Comparison of ENCODE assay signal across 16 cellular contexts in the genomic region with DNA sequence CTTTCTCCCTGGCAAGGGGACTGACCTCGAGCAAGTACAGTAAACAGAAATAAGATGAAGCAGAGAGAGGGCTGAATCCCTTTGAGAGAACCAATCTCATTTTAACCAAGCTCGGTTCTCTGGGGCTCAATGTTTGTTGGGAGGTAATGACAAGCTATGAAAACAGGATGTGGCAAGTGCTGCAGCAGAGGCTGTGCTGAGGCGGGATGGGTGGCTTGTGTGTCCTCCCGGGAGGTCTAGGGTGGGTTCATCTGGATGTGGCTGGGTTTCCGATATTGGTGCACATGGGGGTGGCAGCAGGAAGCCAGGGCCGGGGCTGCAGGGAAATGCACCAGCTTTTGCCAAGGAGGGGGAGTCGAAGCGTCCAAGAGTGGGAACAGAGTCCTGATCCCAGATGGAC.
DNase-seq lines count a peak whose midpoint lies in the region; ATAC-seq and TF ChIP-seq lines count a peak whose summit lies in the region.
"Had no signal": no experiment of that assay in that cellular context is flagged by ENCODE, and none has a peak within 500 bp of the region (broad histone marks: within the 10 kb centered on the region; RNA-seq: fewer than 3 reads in every experiment).

No MANE protein-coding gene starts in this region.

- H3K9me3 ChIP-seq in Loucy (ENCODE audit: insufficient read depth, low read depth, low read length) (no peaks in the 10 kb centered on the region), A673 (ENCODE audit: low read depth, low read length, poor library complexity, severe bottlenecking) (no peaks in the 10 kb centered on the region)
- H3K9me3 ChIP-seq in effector memory CD4-positive, alpha-beta T cell (ENCODE audit: control insufficient read depth, low read length): no peaks in the 10 kb centered on the region
- H3K9me3 ChIP-seq: ascending aorta, HAP-1, psoas muscle had no signal

- TF ChIP-seq CTCF in Loucy (conservative IDR thresholded peaks at IDR 0.05; ENCODE audit: low read length): no peak
- no peak for TF ChIP-seq CTCF in activated CD8-positive, alpha-beta T cell treated with anti-CD3 and anti-CD28 coated beads for 36 hours (IDR thresholded peaks at IDR 0.05)
- TF ChIP-seq CTCF in A673 (conservative IDR thresholded peaks at IDR 0.05; ENCODE audit: low read depth, low read length): no peak

- peak; percentile 74 for DNase-seq in activated CD8-positive, alpha-beta T cell treated with anti-CD3 and anti-CD28 coated beads for 36 hours
- peak; percentile 4 to 10 (median 6) for DNase-seq in effector memory CD4-positive, alpha-beta T cell
- peak in 1 of 2 donors; percentile 68 for DNase-seq in stimulated activated effector memory CD8-positive, alpha-beta T cell treated with anti-CD3 and anti-CD28 coated beads, Interleukin-12 subunit alpha, Interleukin-12 subunit beta, amount 100 ng/mL, for 72 hours (ENCODE audit: low spot score in 2 of 2)
- DNase-seq in A172 (ENCODE audit: low spot score) (no peak), NCI-H69 (lab: John Stamatoyannopoulos, UW) (no peak), A673 (ENCODE audit: low spot score) (no peak), Right ventricle myocardium inferior (ENCODE audit: missing footprints) (no peak)
- DNase-seq: hippocampal formation, NCI-H2171 treated with DMSO at 0.1 percent for 48 hours, psoas muscle, WERI-Rb-1 had no signal

- peak overlapping the region; percentile 59 for H3K4me3 ChIP-seq in Loucy (ENCODE audit: low read length, poor library complexity, severe bottlenecking)
- H3K4me3 ChIP-seq in effector memory CD4-positive, alpha-beta T cell (ENCODE audit: insufficient read depth, low read depth, low read length, poor library complexity, severe bottlenecking): peak overlapping the region; percentile 3
- H3K4me3 ChIP-seq in A673 (ENCODE audit: low read depth, low read length, poor library complexity, severe bottlenecking): no peak overlapping the region
- H3K4me3 ChIP-seq: ascending aorta, GM12878, HAP-1, psoas muscle had no signal

- H3K27ac ChIP-seq in effector memory CD4-positive, alpha-beta T cell (ENCODE audit: insufficient read depth, low read length, poor library complexity, severe bottlenecking): no peak overlapping the region
- H3K27ac ChIP-seq in A673 (ENCODE audit: low read depth, low read length, poor library complexity, severe bottlenecking): no peak overlapping the region
- H3K27ac ChIP-seq: ascending aorta, psoas muscle, RWPE1, WERI-Rb-1 had no signal

- H3K4me2 ChIP-seq in Loucy (ENCODE audit: low read depth, low read length, poor library complexity, severe bottlenecking): peak overlapping the region; percentile 74

- peaks cover 3% of the 10 kb centered on the region; the same call in 1 of the 2 replicates for H3F3A ChIP-seq in Loucy (ENCODE audit: low read depth)

- peaks cover 12% of the 10 kb centered on the region for H3K36me3 Mint-ChIP-seq in activated CD8-positive, alpha-beta T cell treated with anti-CD3 and anti-CD28 coated beads for 36 hours (ENCODE audit: low read depth)
- H3K36me3 Mint-ChIP-seq in stimulated activated effector memory CD8-positive, alpha-beta T cell treated with anti-CD3 and anti-CD28 coated beads, Interleukin-12 subunit alpha, Interleukin-12 subunit beta, amount 100 ng/mL, for 72 hours: peaks cover 61% of the 10 kb centered on the region

- peak overlapping the region; percentile 24 for H3K4me3 Mint-ChIP-seq in activated CD8-positive, alpha-beta T cell treated with anti-CD3 and anti-CD28 coated beads for 36 hours
- peak overlapping the region; percentile 53 for H3K4me3 Mint-ChIP-seq in stimulated activated effector memory CD8-positive, alpha-beta T cell treated with anti-CD3 and anti-CD28 coated beads, Interleukin-12 subunit alpha, Interleukin-12 subunit beta, amount 100 ng/mL, for 72 hours

- intact Hi-C loops in activated CD8-positive, alpha-beta T cell treated with anti-CD3 and anti-CD28 coated beads for 36 hours (cut with micrococcal nuclease): no loop called here
- intact Hi-C loops in A673 (cut with micrococcal nuclease; ENCODE audit: unreplicated experiment) (no loop called here), Right ventricle myocardium inferior (cut with DNase I) (no loop called here)

- H3K4me1 ChIP-seq in Loucy (ENCODE audit: insufficient read depth, low read length, poor library complexity, severe bottlenecking): peaks cover 45% of the 10 kb centered on the region
- peaks cover 26% of the 10 kb centered on the region for H3K4me1 ChIP-seq in effector memory CD4-positive, alpha-beta T cell (ENCODE audit: control insufficient read depth, insufficient read depth, low read length, poor library complexity, severe bottlenecking)
- H3K4me1 ChIP-seq in A673 (ENCODE audit: insufficient read depth, low read length, poor library complexity, severe bottlenecking): no peaks in the 10 kb centered on the region
- H3K4me1 ChIP-seq: ascending aorta, psoas muscle had no signal

- H3K4me1 Mint-ChIP-seq in activated CD8-positive, alpha-beta T cell treated with anti-CD3 and anti-CD28 coated beads for 36 hours (ENCODE audit: low read depth): peaks cover 84% of the 10 kb centered on the region
- H3K4me1 Mint-ChIP-seq in stimulated activated effector memory CD8-positive, alpha-beta T cell treated with anti-CD3 and anti-CD28 coated beads, Interleukin-12 subunit alpha, Interleukin-12 subunit beta, amount 100 ng/mL, for 72 hours: peaks cover 54% of the 10 kb centered on the region

- H3K27ac Mint-ChIP-seq in activated CD8-positive, alpha-beta T cell treated with anti-CD3 and anti-CD28 coated beads for 36 hours: peak overlapping the region; percentile 89
- H3K27ac Mint-ChIP-seq in stimulated activated effector memory CD8-positive, alpha-beta T cell treated with anti-CD3 and anti-CD28 coated beads, Interleukin-12 subunit alpha, Interleukin-12 subunit beta, amount 100 ng/mL, for 72 hours: peak overlapping the region; percentile 91

- POLR2A ChIA-PET in activated CD8-positive, alpha-beta T cell treated with anti-CD3 and anti-CD28 coated beads for 36 hours (lab: Charles Lee): interaction anchor here (0.6 to 3.2 kb wide), 4 partner anchors 9 to 557 kb away, joined by 3 to 13 read pairs (median 4); no protein-coding TSS in a partner anchor
- POLR2A ChIA-PET in A673 (lab: Charles Lee; ENCODE audit: low non-redundant PET): no interaction called here

- H3K27me3 Mint-ChIP-seq in activated CD8-positive, alpha-beta T cell treated with anti-CD3 and anti-CD28 coated beads for 36 hours: no peaks in the 10 kb centered on the region

- no peaks in the 10 kb centered on the region for H3K27me3 ChIP-seq in Loucy (ENCODE audit: insufficient read depth, low read length, poor library complexity, severe bottlenecking)
- H3K27me3 ChIP-seq in effector memory CD4-positive, alpha-beta T cell (replicated peaks; ENCODE audit: control insufficient read depth, insufficient read depth, low read length, poor library complexity, severe bottlenecking): no peaks in the 10 kb centered on the region
- peaks cover 5% of the 10 kb centered on the region for H3K27me3 ChIP-seq in A673 (replicated peaks; ENCODE audit: insufficient read depth, low read depth, low read length, poor library complexity)
- H3K27me3 ChIP-seq: ascending aorta had no signal

- no peak overlapping the region for H2AFZ ChIP-seq in Loucy (ENCODE audit: low read length)

- H4K20me1 ChIP-seq in Loucy (ENCODE audit: insufficient read depth, low read length, poor library complexity, severe bottlenecking): no peaks in the 10 kb centered on the region

- peak overlapping the region; percentile 53 for H3K9ac ChIP-seq in Loucy (ENCODE audit: low read depth, low read length, poor library complexity, severe bottlenecking)

- CTCF ChIA-PET in activated CD8-positive, alpha-beta T cell treated with anti-CD3 and anti-CD28 coated beads for 36 hours (lab: Charles Lee): interaction anchor here (1.1 to 3.1 kb wide), 4 partner anchors 9 to 542 kb away, joined by 3 to 15 read pairs (median 8); no protein-coding TSS in a partner anchor
- CTCF ChIA-PET in A673 (lab: Charles Lee): no interaction called here

- peak; percentile 90 for ATAC-seq in activated CD8-positive, alpha-beta T cell treated with anti-CD3 and anti-CD28 coated beads for 36 hours
- peak; percentile 92 for ATAC-seq in stimulated activated effector memory CD8-positive, alpha-beta T cell treated with anti-CD3 and anti-CD28 coated beads, Interleukin-12 subunit alpha, Interleukin-12 subunit beta, amount 100 ng/mL, for 72 hours
- ATAC-seq in Right ventricle myocardium inferior: no peak
- ATAC-seq: GM12878, psoas muscle had no signal

- BruUV-seq in A673 (replicated peaks; lab: Mats Ljungman, UMichigan): no TSS peak

- H3K9me3 Mint-ChIP-seq in activated CD8-positive, alpha-beta T cell treated with anti-CD3 and anti-CD28 coated beads for 36 hours: no peaks in the 10 kb centered on the region
- H3K9me3 Mint-ChIP-seq in stimulated activated effector memory CD8-positive, alpha-beta T cell treated with anti-CD3 and anti-CD28 coated beads, Interleukin-12 subunit alpha, Interleukin-12 subunit beta, amount 100 ng/mL, for 72 hours: no peaks in the 10 kb centered on the region

- H3K36me3 ChIP-seq in Loucy (ENCODE audit: insufficient read depth, low read length): peaks cover 15% of the 10 kb centered on the region; the same call in 1 of the 2 replicates
- no peaks in the 10 kb centered on the region for H3K36me3 ChIP-seq in effector memory CD4-positive, alpha-beta T cell (ENCODE audit: control insufficient read depth, insufficient read depth, low read length)
- H3K36me3 ChIP-seq in A673 (ENCODE audit: insufficient read depth, low read length, poor library complexity, severe bottlenecking): no peaks in the 10 kb centered on the region
- H3K36me3 ChIP-seq: ascending aorta, HAP-1, WERI-Rb-1 had no signal

- H3K9me2 ChIP-seq in Loucy (replicated peaks; ENCODE audit: low read depth, low read length): no peaks in the 10 kb centered on the region

- H3K79me2 ChIP-seq in Loucy (ENCODE audit: insufficient read depth, low read length): no peaks in the 10 kb centered on the region

Comparison
In these comparisons a context has a peak if more than half of its experiments do, and no peak if none do; other contexts are left out.
1. DNase-seq: peak in activated CD8-positive, alpha-beta T cell treated with anti-CD3 and anti-CD28 coated beads for 36 hours (single experiment) and effector memory CD4-positive, alpha-beta T cell (3 of 3); none in A172 (single experiment), NCI-H69 (single experiment), A673 (single experiment) and Right ventricle myocardium inferior (single experiment).